Comparison of ENCODE assay signal across 14 cellular contexts in genomic region chr7:124893140-124893810, GRCh38. TPM values are rescaled to one million over a fixed set of nuclear protein-coding genes. Genes with fewer than 3 reads are reported as not detected.
DNase-seq lines count a peak whose midpoint lies in the region; ATAC-seq and TF ChIP-seq lines count a peak whose summit lies in the region.
"Had no signal": no experiment of that assay in that cellular context is flagged by ENCODE, and none has a peak within 500 bp of the region (broad histone marks: within the 10 kb centered on the region; RNA-seq: fewer than 3 reads in every experiment).

No MANE protein-coding gene starts in this region.

- H3K4me3 Mint-ChIP-seq in mesothelial cell of epicardium = no peak overlapping the region
- H3K4me3 Mint-ChIP-seq: activated CD4-positive, alpha-beta memory T cell treated with anti-CD3 and anti-CD28 coated beads for 36 hours had no signal

- ATAC-seq in GM18517 (IDR thresholded peaks at IDR 0.05; ENCODE audit: unreplicated experiment) (peak; percentile 88), HG02884 (IDR thresholded peaks at IDR 0.05; ENCODE audit: unreplicated experiment) (peak; percentile 90), HG03571 (IDR thresholded peaks at IDR 0.05; ENCODE audit: unreplicated experiment) (peak; percentile 70)

- no peaks in the 10 kb centered on the region for H3K27me3 Mint-ChIP-seq in mesothelial cell of epicardium (ENCODE audit: low read depth)
- H3K27me3 Mint-ChIP-seq: activated CD4-positive, alpha-beta memory T cell treated with anti-CD3 and anti-CD28 coated beads for 36 hours had no signal

- H3K4me1 Mint-ChIP-seq in mesothelial cell of epicardium = no peaks in the 10 kb centered on the region

- TF ChIP-seq CTCF in GM20000 (IDR thresholded peaks at IDR 0.05; ENCODE audit: extremely low read depth, missing control alignments) (no peak), mesothelial cell of epicardium (IDR thresholded peaks at IDR 0.05; ENCODE audit: unreplicated experiment) (no peak)

- H3K27ac Mint-ChIP-seq in mesothelial cell of epicardium = no peak overlapping the region
- H3K27ac Mint-ChIP-seq: activated CD4-positive, alpha-beta memory T cell treated with anti-CD3 and anti-CD28 coated beads for 36 hours; activated naive CD4-positive, alpha-beta T cell treated with anti-CD3 and anti-CD28 coated beads, Interleukin-2, amount 50 U/mL, for 72 hours had no signal

- peaks cover 30% of the 10 kb centered on the region for H3K36me3 Mint-ChIP-seq in mesothelial cell of epicardium

- DNase-seq in GM20000 (ENCODE audit: low spot score) = peak; percentile 4
- DNase-seq in mesothelial cell of epicardium (ENCODE audit: low spot score in 2 of 2, unreplicated experiment in 2 of 2) = no peak
- no peak for DNase-seq in NCI-H1105 (lab: John Stamatoyannopoulos, UW)
- DNase-seq in NCI-H2227 treated with DMSO at 0.1 percent for 48 hours (lab: John Stamatoyannopoulos, UW) = no peak
- DNase-seq in amygdala (lab: John Stamatoyannopoulos, UW) = no peak
- DNase-seq: activated CD4-positive, alpha-beta memory T cell treated with anti-CD3 and anti-CD28 coated beads for 36 hours; colonic mucosa; HCEC 1CT; NCI-H2171 treated with DMSO at 0.1 percent for 48 hours; T-helper 1 cell had no signal

- H3K9me3 Mint-ChIP-seq in mesothelial cell of epicardium = no peaks in the 10 kb centered on the region
- H3K9me3 Mint-ChIP-seq: activated CD4-positive, alpha-beta memory T cell treated with anti-CD3 and anti-CD28 coated beads for 36 hours; activated naive CD4-positive, alpha-beta T cell treated with anti-CD3 and anti-CD28 coated beads, Interleukin-2, amount 50 U/mL, for 72 hours had no signal

RNA-seq across cellular contexts. Expression of gene POT1, which starts 36.4 kb away (rescaled TPM):
- 21.8 to 34.2 TPM (median 26.9 TPM) in 3 replicates for total RNA-seq in mesothelial cell of epicardium
